ENCODE assay signal across 8 cellular contexts in genomic region chr12:91111366-91112321, GRCh38. TPM values are rescaled to one million over a fixed set of nuclear protein-coding genes. Genes with fewer than 3 reads are reported as not detected.
DNase-seq lines count a peak whose midpoint lies in the region; ATAC-seq, FAIRE-seq and TF ChIP-seq lines count a peak whose summit lies in the region.
"Had no signal": no experiment of that assay in that cellular context is flagged by ENCODE, and none has a peak within 500 bp of the region (broad histone marks: within the 10 kb centered on the region; RNA-seq: fewer than 3 reads in every experiment).

A gene with protein sequence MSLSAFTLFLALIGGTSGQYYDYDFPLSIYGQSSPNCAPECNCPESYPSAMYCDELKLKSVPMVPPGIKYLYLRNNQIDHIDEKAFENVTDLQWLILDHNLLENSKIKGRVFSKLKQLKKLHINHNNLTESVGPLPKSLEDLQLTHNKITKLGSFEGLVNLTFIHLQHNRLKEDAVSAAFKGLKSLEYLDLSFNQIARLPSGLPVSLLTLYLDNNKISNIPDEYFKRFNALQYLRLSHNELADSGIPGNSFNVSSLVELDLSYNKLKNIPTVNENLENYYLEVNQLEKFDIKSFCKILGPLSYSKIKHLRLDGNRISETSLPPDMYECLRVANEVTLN (minus strand): TSS chr12:91111494. CDS start chr12:91108979, 2,515 bp downstream.

- TF ChIP-seq CTCF in upper lobe of right lung (IDR thresholded peaks at IDR 0.05) = no peak

- intact Hi-C loops in upper lobe of right lung (cut with DNase I) = no loop called here

- peak; percentile 50 for FAIRE-seq in endometrium (lab: Jason Lieb, UNC)

- H3K4me1 ChIP-seq in muscle layer of colon (ENCODE audit: insufficient read depth, low read length) (peaks cover 10% of the 10 kb centered on the region), upper lobe of right lung (no peaks in the 10 kb centered on the region)

- H3K27ac ChIP-seq in muscle layer of colon (ENCODE audit: low read depth, low read length) (peak within 1 kb of the TSS; percentile 19), upper lobe of right lung (peak within 1 kb of the TSS; percentile 37)

- no peaks in the 10 kb centered on the region for H3K36me3 ChIP-seq in muscle layer of colon (ENCODE audit: insufficient read depth, low read length)
- H3K36me3 ChIP-seq in upper lobe of right lung = no peaks in the 10 kb centered on the region

- ATAC-seq in upper lobe of right lung = peak; percentile 77
- no peak for ATAC-seq in HG03196 (IDR thresholded peaks at IDR 0.05; ENCODE audit: unreplicated experiment)

- H3K9ac ChIP-seq in muscle layer of colon (ENCODE audit: low read length) = peak within 1 kb of the TSS; percentile 4

- H3K4me3 ChIP-seq in muscle layer of colon (ENCODE audit: low read depth in 1 of 2, low read length in 2 of 2) (peak within 1 kb of the TSS in 1 of 2 donors; percentile 47), upper lobe of right lung (peak within 1 kb of the TSS; percentile 41)

- peak; percentile 34 for DNase-seq in NCI-H460 (ENCODE audit: extremely low read depth, low read depth)
- no peak for DNase-seq in upper lobe of right lung
- DNase-seq in KG1 (lab: John Stamatoyannopoulos, UW) = no peak
- DNase-seq in COLO829 (ENCODE audit: low spot score) = no peak
- DNase-seq: Kasumi-1 had no signal

- H3K27me3 ChIP-seq in muscle layer of colon (ENCODE audit: control insufficient read depth in 1 of 2, insufficient read depth in 2 of 2, low read length in 2 of 2) (no peaks in the 10 kb centered on the region), upper lobe of right lung (no peaks in the 10 kb centered on the region)

- H3K9me3 ChIP-seq in muscle layer of colon (ENCODE audit: low read length) = no peaks in the 10 kb centered on the region
- H3K9me3 ChIP-seq in upper lobe of right lung = no peaks in the 10 kb centered on the region

RNA-seq across cellular contexts. Expression of the gene that starts here (rescaled TPM):
- total RNA-seq in NCI-H460 (2014; rRNA removed; shearing (Covaris generic)) = 15.0 and 18.5 TPM in 2 replicates
- polyA plus RNA-seq in NCI-H460 (2014; cell fraction: nucleus; rRNA removed) = 3.3 and 4.2 TPM in 2 replicates
- total RNA-seq in upper lobe of right lung = 361 TPM

Comparison
In these comparisons a context has a peak if more than half of its experiments do, and no peak if none do; other contexts are left out.
1. RNA of the gene that starts here (total RNA-seq): 361 TPM in upper lobe of right lung (single experiment); 15.0 to 18.5 TPM in NCI-H460; every median in the first group is over 10 times any median in the second.